ENCODE assay signal across 1 cellular context in the genomic region with DNA sequence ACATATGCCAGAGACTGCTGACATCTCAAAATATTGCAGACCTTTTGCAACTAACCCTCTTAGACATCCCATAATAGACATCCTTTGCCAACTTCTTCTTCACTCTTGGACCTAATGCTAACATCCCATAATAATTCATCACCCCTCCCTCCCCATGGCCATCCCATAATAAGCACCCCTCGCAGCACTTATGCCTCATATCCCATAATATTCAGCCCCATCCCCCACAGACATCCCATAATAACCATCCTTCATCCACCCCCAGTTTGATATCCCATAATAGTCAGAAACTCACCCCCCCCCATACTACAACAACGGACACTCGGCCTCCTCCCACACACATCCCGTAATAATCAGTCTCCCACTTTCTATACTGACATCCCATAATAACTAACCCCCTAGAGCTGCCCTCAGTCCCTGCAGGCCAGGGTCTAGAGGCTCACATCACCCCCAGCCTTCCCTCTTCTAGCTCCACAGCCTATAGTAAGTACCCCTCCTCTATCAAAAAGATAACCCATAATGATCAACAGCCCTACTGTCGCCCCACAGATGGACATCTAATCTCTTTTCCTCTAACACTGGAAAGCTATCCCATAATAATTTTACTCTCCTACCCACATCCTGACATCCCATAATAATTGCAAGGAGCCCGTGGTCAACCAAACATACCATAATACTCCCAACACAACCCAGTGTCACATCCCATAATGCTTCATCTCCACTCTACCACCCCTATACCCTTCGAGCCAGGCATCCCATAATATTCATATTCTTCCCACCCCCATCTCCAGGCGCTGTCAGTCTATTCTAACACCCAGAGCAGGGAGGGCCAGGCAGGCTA.
TF ChIP-seq lines count a peak whose summit lies in the region.

No MANE protein-coding gene starts in this region.

TF ChIP-seq in HEK293, 187 proteins besides CTCF, POLR2A, EP300 and RAD21 (continued from another document and continues in another):
- TF ChIP-seq ZBTB20 (tag by site-specific recombination; IDR thresholded peaks at IDR 0.05) (no peak), KLF7 (tag by site-specific recombination; IDR thresholded peaks at IDR 0.05; ENCODE audit: borderline replicate concordance) (no peak), BCL11A (tag by site-specific recombination; IDR thresholded peaks at IDR 0.05; ENCODE audit: low read depth) (peak; percentile 50), ZNF133 (tag by site-specific recombination; IDR thresholded peaks at IDR 0.05) (0 out of 2 replicates have a peak, but pooled peaks have one; percentile 18), ZNF658 (tag by site-specific recombination; IDR thresholded peaks at IDR 0.05) (no peak), ZNF785 (tag by site-specific recombination; IDR thresholded peaks at IDR 0.05) (no peak), ZFP41 (tag by site-specific recombination; IDR thresholded peaks at IDR 0.05; ENCODE audit: borderline replicate concordance) (no peak), ZNF692 (tag by site-specific recombination; IDR thresholded peaks at IDR 0.05) (0 out of 2 replicates have a peak, but pooled peaks have one; percentile 12), ZNF202 (tag by site-specific recombination; IDR thresholded peaks at IDR 0.05; ENCODE audit: borderline replicate concordance) (no peak), ZNF791 (tag by site-specific recombination; IDR thresholded peaks at IDR 0.05) (peak; percentile 71; the same call in 1 of the 2 replicates), ZNF514 (tag by site-specific recombination; IDR thresholded peaks at IDR 0.05) (no peak), ZNF16 (tag by site-specific recombination; IDR thresholded peaks at IDR 0.05; ENCODE audit: low read depth) (no peak), ZNF223 (tag by site-specific recombination; IDR thresholded peaks at IDR 0.05) (no peak), ZNF580 (tag by site-specific recombination; IDR thresholded peaks at IDR 0.05) (peak; percentile 91), ZNF571 (tag by site-specific recombination; IDR thresholded peaks at IDR 0.05) (no peak), KLF9 (tag by site-specific recombination; IDR thresholded peaks at IDR 0.05; ENCODE audit: low read depth) (0 out of 2 replicates have a peak, but pooled peaks have one; percentile 20), ZNF529 (tag by site-specific recombination; IDR thresholded peaks at IDR 0.05; ENCODE audit: insufficient replicate concordance) (no peak), ZSCAN18 (tag by site-specific recombination; IDR thresholded peaks at IDR 0.05) (peak; percentile 89), ZNF449 (tag by site-specific recombination; IDR thresholded peaks at IDR 0.05) (peak; percentile 22; the same call in 1 of the 2 replicates), REPIN1 (tag by site-specific recombination; IDR thresholded peaks at IDR 0.05; ENCODE audit: low read depth) (no peak), ZNF501 (tag by site-specific recombination; IDR thresholded peaks at IDR 0.05) (peak; percentile 20; the same call in 1 of the 2 replicates), ZNF548 (tag by site-specific recombination; IDR thresholded peaks at IDR 0.05) (peak; percentile 22; the same call in 1 of the 2 replicates), TCF7L2 (IDR thresholded peaks at IDR 0.05; ENCODE audit: borderline replicate concordance, low read depth, low read length) (no peak), ZSCAN23 (tag by site-specific recombination; IDR thresholded peaks at IDR 0.05) (peak; percentile 68; the same call in 1 of the 2 replicates), ZNF558 (tag by site-specific recombination; IDR thresholded peaks at IDR 0.05) (peak; percentile 78; the same call in 1 of the 2 replicates), SP3 (tag by site-specific recombination; IDR thresholded peaks at IDR 0.05) (peak; percentile 36), ZNF112 (tag by site-specific recombination; IDR thresholded peaks at IDR 0.05) (no peak), ZNF274 (IDR thresholded peaks at IDR 0.05; ENCODE audit: low read length) (no peak), ZNF274 (tag by site-specific recombination; IDR thresholded peaks at IDR 0.05; ENCODE audit: borderline replicate concordance) (no peak), HOXC10 (CRISPR knock-in tag; IDR thresholded peaks at IDR 0.05) (no peak), OVOL3 (tag by site-specific recombination; IDR thresholded peaks at IDR 0.05) (peak; percentile 63; the same call in 1 of the 2 replicates), ZNF76 (tag by site-specific recombination; IDR thresholded peaks at IDR 0.05; ENCODE audit: borderline replicate concordance, low read depth) (peak; percentile 86), ZNF549 (tag by site-specific recombination; IDR thresholded peaks at IDR 0.05) (no peak), WT1 (tag by site-specific recombination; IDR thresholded peaks at IDR 0.05) (peak; percentile 66), ZNF664 (tag by site-specific recombination; IDR thresholded peaks at IDR 0.05) (no peak), FEZF1 (tag by site-specific recombination; IDR thresholded peaks at IDR 0.05) (peak; percentile 23), ZNF747 (tag by site-specific recombination; IDR thresholded peaks at IDR 0.05) (no peak), ZNF221 (tag by site-specific recombination; IDR thresholded peaks at IDR 0.05; ENCODE audit: borderline replicate concordance) (no peak), ZNF174 (tag by site-specific recombination; IDR thresholded peaks at IDR 0.05) (no peak), ZNF157 (tag by site-specific recombination; IDR thresholded peaks at IDR 0.05) (no peak), RBAK (tag by site-specific recombination; IDR thresholded peaks at IDR 0.05) (no peak), ZNF239 (tag by site-specific recombination; IDR thresholded peaks at IDR 0.05) (peak; percentile 62; the same call in 1 of the 2 replicates), PRDM1 (tag by site-specific recombination; IDR thresholded peaks at IDR 0.05) (peak; percentile 50), ZNF701 (tag by site-specific recombination; IDR thresholded peaks at IDR 0.05) (no peak)
- TF ChIP-seq, protein P1, sequence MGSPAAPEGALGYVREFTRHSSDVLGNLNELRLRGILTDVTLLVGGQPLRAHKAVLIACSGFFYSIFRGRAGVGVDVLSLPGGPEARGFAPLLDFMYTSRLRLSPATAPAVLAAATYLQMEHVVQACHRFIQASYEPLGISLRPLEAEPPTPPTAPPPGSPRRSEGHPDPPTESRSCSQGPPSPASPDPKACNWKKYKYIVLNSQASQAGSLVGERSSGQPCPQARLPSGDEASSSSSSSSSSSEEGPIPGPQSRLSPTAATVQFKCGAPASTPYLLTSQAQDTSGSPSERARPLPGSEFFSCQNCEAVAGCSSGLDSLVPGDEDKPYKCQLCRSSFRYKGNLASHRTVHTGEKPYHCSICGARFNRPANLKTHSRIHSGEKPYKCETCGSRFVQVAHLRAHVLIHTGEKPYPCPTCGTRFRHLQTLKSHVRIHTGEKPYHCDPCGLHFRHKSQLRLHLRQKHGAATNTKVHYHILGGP (tag by site-specific recombination; IDR thresholded peaks at IDR 0.05): no peak
- TF ChIP-seq, protein P2, sequence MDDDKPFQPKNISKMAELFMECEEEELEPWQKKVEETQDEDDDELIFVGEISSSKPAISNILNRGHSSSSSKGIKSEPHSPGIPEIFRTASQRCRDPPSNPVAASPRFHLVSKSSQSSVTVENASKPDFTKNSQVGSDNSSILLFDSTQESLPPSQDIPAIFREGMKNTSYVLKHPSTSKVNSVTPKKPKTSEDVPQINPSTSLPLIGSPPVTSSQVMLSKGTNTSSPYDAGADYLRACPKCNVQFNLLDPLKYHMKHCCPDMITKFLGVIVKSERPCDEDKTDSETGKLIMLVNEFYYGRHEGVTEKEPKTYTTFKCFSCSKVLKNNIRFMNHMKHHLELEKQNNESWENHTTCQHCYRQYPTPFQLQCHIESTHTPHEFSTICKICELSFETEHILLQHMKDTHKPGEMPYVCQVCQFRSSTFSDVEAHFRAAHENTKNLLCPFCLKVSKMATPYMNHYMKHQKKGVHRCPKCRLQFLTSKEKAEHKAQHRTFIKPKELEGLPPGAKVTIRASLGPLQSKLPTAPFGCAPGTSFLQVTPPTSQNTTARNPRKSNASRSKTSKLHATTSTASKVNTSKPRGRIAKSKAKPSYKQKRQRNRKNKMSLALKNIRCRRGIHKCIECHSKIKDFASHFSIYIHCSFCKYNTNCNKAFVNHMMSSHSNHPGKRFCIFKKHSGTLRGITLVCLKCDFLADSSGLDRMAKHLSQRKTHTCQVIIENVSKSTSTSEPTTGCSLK (tag by site-specific recombination; IDR thresholded peaks at IDR 0.05): no peak
- TF ChIP-seq, protein P3, sequence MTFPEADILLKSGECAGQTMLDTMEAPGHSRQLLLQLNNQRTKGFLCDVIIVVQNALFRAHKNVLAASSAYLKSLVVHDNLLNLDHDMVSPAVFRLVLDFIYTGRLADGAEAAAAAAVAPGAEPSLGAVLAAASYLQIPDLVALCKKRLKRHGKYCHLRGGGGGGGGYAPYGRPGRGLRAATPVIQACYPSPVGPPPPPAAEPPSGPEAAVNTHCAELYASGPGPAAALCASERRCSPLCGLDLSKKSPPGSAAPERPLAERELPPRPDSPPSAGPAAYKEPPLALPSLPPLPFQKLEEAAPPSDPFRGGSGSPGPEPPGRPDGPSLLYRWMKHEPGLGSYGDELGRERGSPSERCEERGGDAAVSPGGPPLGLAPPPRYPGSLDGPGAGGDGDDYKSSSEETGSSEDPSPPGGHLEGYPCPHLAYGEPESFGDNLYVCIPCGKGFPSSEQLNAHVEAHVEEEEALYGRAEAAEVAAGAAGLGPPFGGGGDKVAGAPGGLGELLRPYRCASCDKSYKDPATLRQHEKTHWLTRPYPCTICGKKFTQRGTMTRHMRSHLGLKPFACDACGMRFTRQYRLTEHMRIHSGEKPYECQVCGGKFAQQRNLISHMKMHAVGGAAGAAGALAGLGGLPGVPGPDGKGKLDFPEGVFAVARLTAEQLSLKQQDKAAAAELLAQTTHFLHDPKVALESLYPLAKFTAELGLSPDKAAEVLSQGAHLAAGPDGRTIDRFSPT (tag by site-specific recombination; IDR thresholded peaks at IDR 0.05): peak; percentile 76; the same call in 1 of the 2 replicates
- TF ChIP-seq, protein P4, sequence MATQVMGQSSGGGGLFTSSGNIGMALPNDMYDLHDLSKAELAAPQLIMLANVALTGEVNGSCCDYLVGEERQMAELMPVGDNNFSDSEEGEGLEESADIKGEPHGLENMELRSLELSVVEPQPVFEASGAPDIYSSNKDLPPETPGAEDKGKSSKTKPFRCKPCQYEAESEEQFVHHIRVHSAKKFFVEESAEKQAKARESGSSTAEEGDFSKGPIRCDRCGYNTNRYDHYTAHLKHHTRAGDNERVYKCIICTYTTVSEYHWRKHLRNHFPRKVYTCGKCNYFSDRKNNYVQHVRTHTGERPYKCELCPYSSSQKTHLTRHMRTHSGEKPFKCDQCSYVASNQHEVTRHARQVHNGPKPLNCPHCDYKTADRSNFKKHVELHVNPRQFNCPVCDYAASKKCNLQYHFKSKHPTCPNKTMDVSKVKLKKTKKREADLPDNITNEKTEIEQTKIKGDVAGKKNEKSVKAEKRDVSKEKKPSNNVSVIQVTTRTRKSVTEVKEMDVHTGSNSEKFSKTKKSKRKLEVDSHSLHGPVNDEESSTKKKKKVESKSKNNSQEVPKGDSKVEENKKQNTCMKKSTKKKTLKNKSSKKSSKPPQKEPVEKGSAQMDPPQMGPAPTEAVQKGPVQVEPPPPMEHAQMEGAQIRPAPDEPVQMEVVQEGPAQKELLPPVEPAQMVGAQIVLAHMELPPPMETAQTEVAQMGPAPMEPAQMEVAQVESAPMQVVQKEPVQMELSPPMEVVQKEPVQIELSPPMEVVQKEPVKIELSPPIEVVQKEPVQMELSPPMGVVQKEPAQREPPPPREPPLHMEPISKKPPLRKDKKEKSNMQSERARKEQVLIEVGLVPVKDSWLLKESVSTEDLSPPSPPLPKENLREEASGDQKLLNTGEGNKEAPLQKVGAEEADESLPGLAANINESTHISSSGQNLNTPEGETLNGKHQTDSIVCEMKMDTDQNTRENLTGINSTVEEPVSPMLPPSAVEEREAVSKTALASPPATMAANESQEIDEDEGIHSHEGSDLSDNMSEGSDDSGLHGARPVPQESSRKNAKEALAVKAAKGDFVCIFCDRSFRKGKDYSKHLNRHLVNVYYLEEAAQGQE (tag by site-specific recombination; IDR thresholded peaks at IDR 0.05): no peak
